ENCODE assay signal across 28 cellular contexts in the genomic region with DNA sequence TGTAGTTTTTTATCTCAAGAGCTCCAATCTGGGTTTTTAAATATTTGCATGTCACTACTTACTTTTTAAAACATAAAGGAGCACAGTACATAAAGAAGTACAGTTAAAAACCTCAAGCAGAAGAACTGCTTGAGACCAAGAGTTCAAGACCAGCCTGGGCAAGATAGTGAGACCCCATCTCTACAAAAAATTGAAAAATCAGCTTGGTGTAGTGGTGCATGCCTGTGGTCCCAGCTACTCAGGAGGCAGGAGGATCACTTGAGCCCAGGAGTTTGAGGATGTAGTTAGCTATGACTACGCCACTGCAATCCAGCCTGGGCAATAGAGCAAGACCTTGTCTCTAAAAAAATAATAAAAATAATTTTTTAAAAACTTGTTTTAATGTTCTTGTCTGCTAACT.
"Had no signal": no experiment of that assay in that cellular context is flagged by ENCODE, and none has a peak within 500 bp of the region (broad histone marks: within the 10 kb centered on the region; RNA-seq: fewer than 3 reads in every experiment).

No MANE protein-coding gene starts in this region.

- H3K9me3 ChIP-seq: stomach, suprapubic skin, testis, thoracic aorta, thyroid gland, tibial artery, tibial nerve, transverse colon, upper lobe of left lung, upper lobe of right lung, uterus, vagina had no signal

- H3K4me3 ChIP-seq: stomach, suprapubic skin, testis, thoracic aorta, thyroid gland, tibial artery, tibial nerve, transverse colon, upper lobe of left lung, upper lobe of right lung, uterus, vagina had no signal

- H3K27me3 Mint-ChIP-seq: stimulated activated memory B cell treated with anti-CD40 and anti-IgM and Interleukin-4, amounts not matched to agents 10 μg/mL and 1 μg/mL and 100 μg/mL, for 72 hours; stimulated activated naive B cell treated with anti-CD40 and anti-IgM and Interleukin-4, amounts not matched to agents 10 μg/mL and 1 μg/mL and 100 μg/mL, for 72 hours; stimulated activated naive CD8-positive, alpha-beta T cell treated with anti-CD3 and anti-CD28 coated beads, Interleukin-15, amount 100 ng/mL, for 72 hours; stimulated activated naive CD8-positive, alpha-beta T cell treated with anti-CD3 and anti-CD28 coated beads, Interleukin-15, Interleukin-2, amounts not matched to agents 100 ng/mL and 50 ng/mL, for 24 hours; type B pancreatic cell had no signal

- H3K27ac ChIP-seq: stomach, suprapubic skin, testis, thoracic aorta, thyroid gland, tibial artery, tibial nerve, transverse colon, upper lobe of left lung, upper lobe of right lung, uterus, vagina had no signal

- H3K4me1 Mint-ChIP-seq: stimulated activated effector memory CD8-positive, alpha-beta T cell treated with anti-CD3 and anti-CD28 coated beads, Interleukin-12 subunit alpha, Interleukin-12 subunit beta, amount 100 ng/mL, for 72 hours; stimulated activated memory B cell treated with anti-CD40 and anti-IgM and Interleukin-4, amounts not matched to agents 10 μg/mL and 1 μg/mL and 100 μg/mL, for 72 hours; stimulated activated naive B cell treated with anti-CD40 and anti-IgM and Interleukin-4, amounts not matched to agents 10 μg/mL and 1 μg/mL and 100 μg/mL, for 72 hours; stimulated activated naive CD8-positive, alpha-beta T cell treated with anti-CD3 and anti-CD28 coated beads, Interleukin-15, amount 100 ng/mL, for 72 hours had no signal

- ATAC-seq: stimulated activated effector memory CD8-positive, alpha-beta T cell treated with anti-CD3 and anti-CD28 coated beads, Interleukin-12 subunit alpha, Interleukin-12 subunit beta, amount 100 ng/mL, for 72 hours; stimulated activated naive B cell treated with anti-CD40 and anti-IgM and Interleukin-4, amounts not matched to agents 10 μg/mL and 1 μg/mL and 100 μg/mL, for 72 hours; stimulated activated naive CD8-positive, alpha-beta T cell treated with anti-CD3 and anti-CD28 coated beads, Interleukin-15, amount 100 ng/mL, for 72 hours; stimulated activated naive CD8-positive, alpha-beta T cell treated with anti-CD3 and anti-CD28 coated beads, Interleukin-15, Interleukin-2, amounts not matched to agents 100 U/mL and 50 U/mL, for 24 hours; upper lobe of right lung had no signal

- H3K27ac Mint-ChIP-seq: stimulated activated effector memory CD8-positive, alpha-beta T cell treated with anti-CD3 and anti-CD28 coated beads, Interleukin-12 subunit alpha, Interleukin-12 subunit beta, amount 100 ng/mL, for 72 hours; stimulated activated memory B cell treated with anti-CD40 and anti-IgM and Interleukin-4, amounts not matched to agents 10 μg/mL and 1 μg/mL and 100 μg/mL, for 72 hours; stimulated activated naive B cell treated with anti-CD40 and anti-IgM and Interleukin-4, amounts not matched to agents 10 μg/mL and 1 μg/mL and 100 μg/mL, for 72 hours; stimulated activated naive CD8-positive, alpha-beta T cell treated with anti-CD3 and anti-CD28 coated beads, Interleukin-15, Interleukin-2, amounts not matched to agents 100 ng/mL and 50 ng/mL, for 24 hours; type B pancreatic cell had no signal

- H3K4me3 Mint-ChIP-seq: stimulated activated effector memory CD8-positive, alpha-beta T cell treated with anti-CD3 and anti-CD28 coated beads, Interleukin-12 subunit alpha, Interleukin-12 subunit beta, amount 100 ng/mL, for 72 hours; stimulated activated memory B cell treated with anti-CD40 and anti-IgM and Interleukin-4, amounts not matched to agents 10 μg/mL and 1 μg/mL and 100 μg/mL, for 72 hours; stimulated activated naive B cell treated with anti-CD40 and anti-IgM and Interleukin-4, amounts not matched to agents 10 μg/mL and 1 μg/mL and 100 μg/mL, for 72 hours; stimulated activated naive CD8-positive, alpha-beta T cell treated with anti-CD3 and anti-CD28 coated beads, Interleukin-15, amount 100 ng/mL, for 72 hours; stimulated activated naive CD8-positive, alpha-beta T cell treated with anti-CD3 and anti-CD28 coated beads, Interleukin-15, Interleukin-2, amounts not matched to agents 100 ng/mL and 50 ng/mL, for 24 hours; type B pancreatic cell had no signal

- H3K9me3 Mint-ChIP-seq: stimulated activated effector memory CD8-positive, alpha-beta T cell treated with anti-CD3 and anti-CD28 coated beads, Interleukin-12 subunit alpha, Interleukin-12 subunit beta, amount 100 ng/mL, for 72 hours; stimulated activated naive B cell treated with anti-CD40 and anti-IgM and Interleukin-4, amounts not matched to agents 10 μg/mL and 1 μg/mL and 100 μg/mL, for 72 hours; stimulated activated naive CD8-positive, alpha-beta T cell treated with anti-CD3 and anti-CD28 coated beads, Interleukin-15, amount 100 ng/mL, for 72 hours; stimulated activated naive CD8-positive, alpha-beta T cell treated with anti-CD3 and anti-CD28 coated beads, Interleukin-15, Interleukin-2, amounts not matched to agents 100 ng/mL and 50 ng/mL, for 24 hours; type B pancreatic cell had no signal

- H3K36me3 ChIP-seq: stomach, suprapubic skin, thoracic aorta, thyroid gland, tibial artery, tibial nerve, transverse colon, upper lobe of left lung, upper lobe of right lung, uterus, vagina had no signal

- H3K36me3 Mint-ChIP-seq: stimulated activated effector memory CD8-positive, alpha-beta T cell treated with anti-CD3 and anti-CD28 coated beads, Interleukin-12 subunit alpha, Interleukin-12 subunit beta, amount 100 ng/mL, for 72 hours; stimulated activated memory B cell treated with anti-CD40 and anti-IgM and Interleukin-4, amounts not matched to agents 10 μg/mL and 1 μg/mL and 100 μg/mL, for 72 hours; stimulated activated naive B cell treated with anti-CD40 and anti-IgM and Interleukin-4, amounts not matched to agents 10 μg/mL and 1 μg/mL and 100 μg/mL, for 72 hours; type B pancreatic cell had no signal

- DNase-seq: stimulated activated CD4-positive, alpha-beta T cell treated with anti-CD3 and anti-CD28 coated beads, Interleukin-2, amount 100 ng/mL, for 48 hours; stimulated activated CD4-positive, alpha-beta T cell treated with anti-CD3 and anti-CD28 coated beads, Interleukin-4, amount 100 ng/mL, for 1 hour; stimulated activated CD4-positive, alpha-beta T cell treated with anti-CD3 and anti-CD28 coated beads, Interleukin-4, amount 100 ng/mL, for 24 hours; stimulated activated CD4-positive, alpha-beta T cell treated with anti-CD3 and anti-CD28 coated beads, Interleukin-4, amount 100 ng/mL, for 4 hours; stimulated activated CD8-positive, alpha-beta memory T cell treated with anti-CD3 and anti-CD28 coated beads, Interleukin-4, amount 100 ng/mL, for 48 hours; stimulated activated naive B cell treated with anti-CD40 and anti-IgM and Interleukin-4, amounts not matched to agents 10 μg/mL and 1 μg/mL and 100 μg/mL, for 72 hours; stimulated activated naive CD4-positive, alpha-beta T cell; stimulated activated naive CD4-positive, alpha-beta T cell treated with Interleukin-2 at 50 U/mL for 16 hours; stimulated activated naive CD8-positive, alpha-beta T cell treated with anti-CD3 and anti-CD28 coated beads, Interleukin-15, amount 100 ng/mL, for 72 hours; stimulated activated naive CD8-positive, alpha-beta T cell treated with anti-CD3 and anti-CD28 coated beads, Interleukin-15, Interleukin-2, amounts not matched to agents 100 U/mL and 50 U/mL, for 24 hours; stomach; substantia nigra; testis; thyroid gland; tibial artery; transverse colon; trophoblast cell; upper lobe of left lung; upper lobe of right lung; uterus had no signal

- H3K4me1 ChIP-seq: stomach, suprapubic skin, testis, thyroid gland, tibial artery, tibial nerve, upper lobe of right lung, uterus, vagina had no signal
